In genomic region chr5:144467795-144468194, GRCh38 we compare ENCODE assay signal across 9 cellular contexts.
DNase-seq lines count a peak whose midpoint lies in the region; TF ChIP-seq lines count a peak whose summit lies in the region.
"Had no signal": no experiment of that assay in that cellular context is flagged by ENCODE, and none has a peak within 500 bp of the region (broad histone marks: within the 10 kb centered on the region; RNA-seq: fewer than 3 reads in every experiment).

No MANE protein-coding gene starts in this region.

- H3K36me3 Mint-ChIP-seq in type B pancreatic cell: no peaks in the 10 kb centered on the region
- no peaks in the 10 kb centered on the region for H3K36me3 Mint-ChIP-seq in activated naive CD8-positive, alpha-beta T cell treated with anti-CD3 and anti-CD28 coated beads for 36 hours

- POLR2A ChIA-PET in AG04449 (lab: Yijun Ruan, JAX) (interaction anchor here (0.6 kb wide), 2 partner anchors 16 to 1581 kb away, joined by 3 read pairs; no protein-coding TSS in a partner anchor), HEK293 (lab: Yijun Ruan, JAX) (no interaction called here)

- H3K4me1 ChIP-seq in HEK293 (ENCODE audit: control insufficient read depth, insufficient read depth, low read length): no peaks in the 10 kb centered on the region

- CTCF ChIA-PET in AG04449 (lab: Yijun Ruan, JAX): interaction anchor here (0.6 to 2.0 kb wide), 21 partner anchors 9 to 1358 kb away, joined by 3 to 10 read pairs (median 4); no protein-coding TSS in a partner anchor
- CTCF ChIA-PET in HEK293 (lab: Yijun Ruan, JAX): interaction anchor here (0.5 to 1.8 kb wide), 17 partner anchors 12 to 1347 kb away, joined by 3 to 9 read pairs (median 4); no protein-coding TSS in a partner anchor

- no peaks in the 10 kb centered on the region for H3K9me3 ChIP-seq in HEK293 (ENCODE audit: control insufficient read depth, insufficient read depth, low read depth, low read length)

- no peak overlapping the region for H3K4me3 Mint-ChIP-seq in type B pancreatic cell
- H3K4me3 Mint-ChIP-seq in activated naive CD8-positive, alpha-beta T cell treated with anti-CD3 and anti-CD28 coated beads for 36 hours: no peak overlapping the region
- H3K4me3 Mint-ChIP-seq: central memory CD8-positive, alpha-beta T cell had no signal

- no peak overlapping the region for H3K27ac Mint-ChIP-seq in type B pancreatic cell
- no peak overlapping the region for H3K27ac Mint-ChIP-seq in activated naive CD8-positive, alpha-beta T cell treated with anti-CD3 and anti-CD28 coated beads for 36 hours

- H3K9me3 Mint-ChIP-seq in type B pancreatic cell: no peaks in the 10 kb centered on the region
- H3K9me3 Mint-ChIP-seq in activated naive CD8-positive, alpha-beta T cell treated with anti-CD3 and anti-CD28 coated beads for 36 hours: peaks cover 1% of the 10 kb centered on the region

- H3K4me3 ChIP-seq in AG04449 (ENCODE audit: low read depth, low read length) (no peak overlapping the region), HEK293 (ENCODE audit: low read depth, low read length) (no peak overlapping the region)

- no peaks in the 10 kb centered on the region for H3K36me3 ChIP-seq in HEK293 (ENCODE audit: control insufficient read depth in 2 of 2, insufficient read depth in 1 of 2, low read length in 2 of 2)

- DNase-seq in AG04449 (ENCODE audit: low read depth, low spot score) (no peak), RPMI8226 (peak; percentile 30), glomerular visceral epithelial cell (ENCODE audit: extremely low spot score) (peak; percentile 56), type B pancreatic cell (ENCODE audit: extremely low spot score, unreplicated experiment) (no peak), occipital lobe (lab: John Stamatoyannopoulos, UW) (no peak)
- DNase-seq in activated naive CD8-positive, alpha-beta T cell treated with anti-CD3 and anti-CD28 coated beads for 36 hours: no peak
- no peak for DNase-seq in stimulated activated CD4-positive, alpha-beta T cell treated with anti-CD3 and anti-CD28 coated beads, Interleukin-4, amount 100 ng/mL, for 1 hour

- no peak overlapping the region for H3K27ac ChIP-seq in HEK293 (ENCODE audit: extremely low read depth, low read depth, low read length)

- H3K27me3 Mint-ChIP-seq in type B pancreatic cell: no peaks in the 10 kb centered on the region
- no peaks in the 10 kb centered on the region for H3K27me3 Mint-ChIP-seq in activated naive CD8-positive, alpha-beta T cell treated with anti-CD3 and anti-CD28 coated beads for 36 hours
- H3K27me3 Mint-ChIP-seq: central memory CD8-positive, alpha-beta T cell had no signal

- H3K4me1 Mint-ChIP-seq in type B pancreatic cell (ENCODE audit: unreplicated experiment): peaks cover 18% of the 10 kb centered on the region
- no peaks in the 10 kb centered on the region for H3K4me1 Mint-ChIP-seq in activated naive CD8-positive, alpha-beta T cell treated with anti-CD3 and anti-CD28 coated beads for 36 hours
- H3K4me1 Mint-ChIP-seq: central memory CD8-positive, alpha-beta T cell had no signal

- TF ChIP-seq CTCF in AG04449 (IDR thresholded peaks at IDR 0.05; ENCODE audit: insufficient read depth, low read length, missing control alignments) (peak; percentile 76), HEK293 (tag by site-specific recombination; IDR thresholded peaks at IDR 0.05) (no peak), type B pancreatic cell (conservative IDR thresholded peaks at IDR 0.05) (peak; percentile 70)

TF ChIP-seq in HEK293, 187 proteins besides CTCF, POLR2A, EP300 and RAD21:
- TF ChIP-seq IKZF3 (tag by site-specific recombination; IDR thresholded peaks at IDR 0.05) (no peak), ZNF654 (tag by site-specific recombination; IDR thresholded peaks at IDR 0.05; ENCODE audit: low read depth) (0 out of 2 replicates have a peak, but pooled peaks have one; percentile 11)

Comparison
In these comparisons a context has a peak if more than half of its experiments do, and no peak if none do; other contexts are left out.
1. DNase-seq: peak in RPMI8226 (single experiment) and glomerular visceral epithelial cell (single experiment); none in AG04449 (single experiment), type B pancreatic cell (single experiment), activated naive CD8-positive, alpha-beta T cell treated with anti-CD3 and anti-CD28 coated beads for 36 hours (single experiment), occipital lobe (single experiment) and stimulated activated CD4-positive, alpha-beta T cell treated with anti-CD3 and anti-CD28 coated beads, Interleukin-4, amount 100 ng/mL, for 1 hour (single experiment).